18 cellular contexts compared by ENCODE assay signal in the genomic region with DNA sequence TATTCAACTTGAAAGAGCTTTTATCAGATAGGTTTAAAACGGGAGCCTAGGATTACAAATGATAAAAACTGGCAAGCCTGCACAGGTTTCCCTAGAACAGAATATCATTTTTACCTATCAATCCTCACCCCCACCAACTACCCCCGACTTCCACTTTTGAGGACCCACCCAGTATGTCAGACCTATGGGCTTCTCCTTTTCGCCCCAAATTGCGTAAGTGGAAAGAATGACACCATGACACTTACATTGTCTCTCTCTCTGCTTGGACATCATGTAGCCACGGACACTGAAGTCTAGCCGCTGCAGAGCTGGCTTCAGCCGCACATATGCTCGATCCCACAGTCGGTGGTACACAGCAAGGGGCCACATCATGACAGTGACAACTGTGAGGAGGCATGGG. TPM values are rescaled to one million over a fixed set of nuclear protein-coding genes. Genes with fewer than 3 reads are reported as not detected.
A peak's percentile ranks its signal among the peaks of the same experiment; 100 is the strongest.
DNase-seq lines count a peak whose midpoint lies in the region; ATAC-seq and TF ChIP-seq lines count a peak whose summit lies in the region.
"Had no signal": no experiment of that assay in that cellular context is flagged by ENCODE, and none has a peak within 500 bp of the region (broad histone marks: within the 10 kb centered on the region; RNA-seq: fewer than 3 reads in every experiment).

No MANE protein-coding gene starts in this region.

- peak; percentile 31 to 49 for DNase-seq in AML-193 (lab: John Stamatoyannopoulos, UW)
- peak in 1 of 2 experiments; percentile 73 for DNase-seq in HL-60 (ENCODE audit: low read depth in 1 of 2, low spot score in 1 of 2)
- DNase-seq in activated B cell treated with CpG ODN at 0.5 μM for 24 hours: no peak
- no peak for DNase-seq in neural progenitor cell (ENCODE audit: low spot score)
- no peak for DNase-seq in SK-N-DZ (ENCODE audit: low spot score)
- DNase-seq in activated CD4-positive, alpha-beta T cell treated with anti-CD3 and anti-CD28 coated beads, Interleukin-2, amount 50 U/mL, for 1 hour: no peak
- DNase-seq in A673 (ENCODE audit: low spot score): no peak
- DNase-seq: activated CD4-positive, alpha-beta T cell treated with anti-CD3 and anti-CD28 coated beads, Interleukin-2, amount 10 ng/mL, durations not matched to agents 24 days and 14 days; activated gamma-delta T cell treated with Interleukin-2 at 50 U/mL for 16 hours; CD4-positive, CD25-positive, alpha-beta regulatory T cell; endodermal cell; IMR-90; NCI-H1694; NCI-H2171 treated with DMSO at 0.1 percent for 48 hours; NCI-H524 treated with DMSO at 0.1 percent for 48 hours; T-cell had no signal

- H3K4me3 Mint-ChIP-seq in activated B cell treated with CpG ODN at 0.5 μM for 24 hours (no peak overlapping the region), neural progenitor cell (no peak overlapping the region)
- H3K4me3 Mint-ChIP-seq: activated CD4-positive, alpha-beta T cell treated with anti-CD3 and anti-CD28 coated beads, Interleukin-2, amount 10 ng/mL, durations not matched to agents 24 days and 14 days; CD4-positive, CD25-positive, alpha-beta regulatory T cell; endodermal cell; GM23338; T-cell had no signal

- intact Hi-C loops in activated B cell treated with CpG ODN at 0.5 μM for 24 hours (cut with micrococcal nuclease): no loop called here
- intact Hi-C loops in A673 (cut with micrococcal nuclease; ENCODE audit: unreplicated experiment): no loop called here

- no peaks in the 10 kb centered on the region for H3K36me3 ChIP-seq in neural progenitor cell
- H3K36me3 ChIP-seq in A673 (ENCODE audit: insufficient read depth, low read length, poor library complexity, severe bottlenecking): peaks cover 8% of the 10 kb centered on the region

- H3K4me3 ChIP-seq in HL-60 (replicated peaks; ENCODE audit: insufficient read depth, low read length) (no peak overlapping the region), neural progenitor cell (no peak overlapping the region), A673 (ENCODE audit: low read depth, low read length, poor library complexity, severe bottlenecking) (no peak overlapping the region)
- H3K4me3 ChIP-seq: GM23338 had no signal

- H3K9me3 ChIP-seq in neural progenitor cell (ENCODE audit: low read depth) (no peaks in the 10 kb centered on the region), A673 (ENCODE audit: low read depth, low read length, poor library complexity, severe bottlenecking) (no peaks in the 10 kb centered on the region)

- peak overlapping the region; percentile 46 for H3K27ac Mint-ChIP-seq in activated B cell treated with CpG ODN at 0.5 μM for 24 hours
- peak overlapping the region; percentile 31 for H3K27ac Mint-ChIP-seq in neural progenitor cell
- H3K27ac Mint-ChIP-seq: activated CD4-positive, alpha-beta T cell treated with anti-CD3 and anti-CD28 coated beads, Interleukin-2, amount 10 ng/mL, durations not matched to agents 24 days and 14 days; endodermal cell; GM23338; T-cell had no signal

- H4K20me1 ChIP-seq in neural progenitor cell (ENCODE audit: low read depth): peaks cover 2% of the 10 kb centered on the region

- H3K4me1 Mint-ChIP-seq in activated B cell treated with CpG ODN at 0.5 μM for 24 hours: peaks cover 31% of the 10 kb centered on the region
- no peaks in the 10 kb centered on the region for H3K4me1 Mint-ChIP-seq in neural progenitor cell
- H3K4me1 Mint-ChIP-seq: activated CD4-positive, alpha-beta T cell treated with anti-CD3 and anti-CD28 coated beads, Interleukin-2, amount 10 ng/mL, durations not matched to agents 24 days and 14 days; endodermal cell; GM23338 had no signal

- H3K9me3 Mint-ChIP-seq in activated B cell treated with CpG ODN at 0.5 μM for 24 hours (no peaks in the 10 kb centered on the region), neural progenitor cell (no peaks in the 10 kb centered on the region)
- H3K9me3 Mint-ChIP-seq: activated CD4-positive, alpha-beta T cell treated with anti-CD3 and anti-CD28 coated beads, Interleukin-2, amount 10 ng/mL, durations not matched to agents 24 days and 14 days; CD4-positive, CD25-positive, alpha-beta regulatory T cell; endodermal cell; GM23338; T-cell had no signal

- H3K79me2 ChIP-seq in neural progenitor cell (ENCODE audit: low read depth): no peaks in the 10 kb centered on the region

- no peak overlapping the region for H3K9ac ChIP-seq in neural progenitor cell

- TF ChIP-seq CTCF in HL-60 (IDR thresholded peaks at IDR 0.05; ENCODE audit: insufficient read depth, low read length) (no peak), activated B cell treated with CpG ODN at 0.5 μM for 24 hours (IDR thresholded peaks at IDR 0.05) (no peak), neural progenitor cell (IDR thresholded peaks at IDR 0.05) (no peak), A673 (conservative IDR thresholded peaks at IDR 0.05; ENCODE audit: low read depth, low read length) (no peak)

- H3K4me1 ChIP-seq in neural progenitor cell (no peaks in the 10 kb centered on the region), A673 (ENCODE audit: insufficient read depth, low read length, poor library complexity, severe bottlenecking) (no peaks in the 10 kb centered on the region)

- H3F3A ChIP-seq in neural progenitor cell (ENCODE audit: low read depth): peaks cover 6% of the 10 kb centered on the region

- CTCF ChIA-PET in activated B cell treated with CpG ODN at 0.5 μM for 24 hours (lab: Charles Lee) (interaction anchor here (1.2 kb wide), 1 partner anchor 179 kb away, joined by 3 read pairs; no protein-coding TSS in a partner anchor), A673 (lab: Charles Lee) (no interaction called here)

- peak overlapping the region; percentile 48 for H3K27ac ChIP-seq in HL-60 (replicated peaks)
- H3K27ac ChIP-seq in neural progenitor cell: no peak overlapping the region
- no peak overlapping the region for H3K27ac ChIP-seq in A673 (ENCODE audit: low read depth, low read length, poor library complexity, severe bottlenecking)

- no peak overlapping the region for H2AFZ ChIP-seq in neural progenitor cell (replicated peaks)
- H2AFZ ChIP-seq: GM23338 had no signal

- no TSS peak for BruUV-seq in A673 (replicated peaks; lab: Mats Ljungman, UMichigan)

- H3K36me3 Mint-ChIP-seq in activated B cell treated with CpG ODN at 0.5 μM for 24 hours (ENCODE audit: low read depth): peaks cover 93% of the 10 kb centered on the region
- H3K36me3 Mint-ChIP-seq in neural progenitor cell: peaks cover 23% of the 10 kb centered on the region

- ATAC-seq in activated B cell treated with CpG ODN at 0.5 μM for 24 hours (ENCODE audit: low read depth): no peak
- ATAC-seq in GM21723 (IDR thresholded peaks at IDR 0.05; ENCODE audit: unreplicated experiment): no peak
- ATAC-seq: GM23338, T-cell had no signal

- H3K27me3 Mint-ChIP-seq in activated B cell treated with CpG ODN at 0.5 μM for 24 hours: no peaks in the 10 kb centered on the region
- H3K27me3 Mint-ChIP-seq in neural progenitor cell (ENCODE audit: insufficient read depth, low read depth): no peaks in the 10 kb centered on the region
- H3K27me3 Mint-ChIP-seq: activated CD4-positive, alpha-beta T cell treated with anti-CD3 and anti-CD28 coated beads, Interleukin-2, amount 10 ng/mL, durations not matched to agents 24 days and 14 days; CD4-positive, CD25-positive, alpha-beta regulatory T cell; T-cell had no signal

- POLR2A ChIA-PET in activated B cell treated with CpG ODN at 0.5 μM for 24 hours (lab: Charles Lee): no interaction called here
- POLR2A ChIA-PET in A673 (lab: Charles Lee; ENCODE audit: low non-redundant PET): no interaction called here

- H3K4me2 ChIP-seq in neural progenitor cell: no peak overlapping the region
- H3K4me2 ChIP-seq: GM23338 had no signal

- H3K27me3 ChIP-seq in HL-60 (ENCODE audit: insufficient read depth, poor library complexity, severe bottlenecking) (no peaks in the 10 kb centered on the region), neural progenitor cell (no peaks in the 10 kb centered on the region), A673 (replicated peaks; ENCODE audit: insufficient read depth, low read depth, low read length, poor library complexity) (no peaks in the 10 kb centered on the region)

RNA-seq across cellular contexts. Expression of a gene that starts 7.4 kb away (rescaled TPM):
- total RNA-seq in activated B cell treated with CpG ODN at 0.5 μM for 24 hours (9.0 and 10.8 TPM in 2 replicates), neural progenitor cell (ENCODE audit: low replicate concordance) (22.8 and 23.7 TPM in 2 replicates), A673 (2021) (30.9 and 31.9 TPM in 2 replicates)
- polyA plus RNA-seq in SK-N-DZ (2014; cell fraction: cytosol; rRNA removed): 49.3 and 53.6 TPM in 2 replicates
- polyA plus RNA-seq in SK-N-DZ (2014; cell fraction: nucleus; rRNA removed): 83.5 and 85.1 TPM in 2 replicates

RNA-seq across cellular contexts. Expression of a gene that starts 18.0 kb away (rescaled TPM):
- total RNA-seq in activated B cell treated with CpG ODN at 0.5 μM for 24 hours (53.4 and 59.7 TPM in 2 replicates), neural progenitor cell (ENCODE audit: low replicate concordance) (15.8 and 21.3 TPM in 2 replicates), A673 (2021) (32.8 and 33.7 TPM in 2 replicates)
- 26.7 and 32.4 TPM in 2 replicates for polyA plus RNA-seq in SK-N-DZ (2014; cell fraction: cytosol; rRNA removed)
- 75.7 and 102 TPM in 2 replicates for polyA plus RNA-seq in SK-N-DZ (2014; cell fraction: nucleus; rRNA removed)

RNA-seq across cellular contexts. Expression of a gene that starts 22.9 kb away (rescaled TPM):
- total RNA-seq in activated B cell treated with CpG ODN at 0.5 μM for 24 hours (82.4 and 94.9 TPM in 2 replicates), neural progenitor cell (ENCODE audit: low replicate concordance) (6.1 and 21.6 TPM in 2 replicates), A673 (2021) (71.5 and 78.2 TPM in 2 replicates)
- 33.3 and 40.2 TPM in 2 replicates for polyA plus RNA-seq in SK-N-DZ (2014; cell fraction: cytosol; rRNA removed)
- polyA plus RNA-seq in SK-N-DZ (2014; cell fraction: nucleus; rRNA removed): 89.3 TPM in 2 replicates

RNA-seq across cellular contexts. Expression of a gene that starts 24.3 kb away (rescaled TPM):
- 60.0 and 63.5 TPM in 2 replicates for total RNA-seq in activated B cell treated with CpG ODN at 0.5 μM for 24 hours
- total RNA-seq in neural progenitor cell (ENCODE audit: low replicate concordance): 23.6 and 38.3 TPM in 2 replicates
- polyA plus RNA-seq in SK-N-DZ (2014; cell fraction: cytosol; rRNA removed): 55.2 and 70.6 TPM in 2 replicates
- 26.3 and 32.5 TPM in 2 replicates for polyA plus RNA-seq in SK-N-DZ (2014; cell fraction: nucleus; rRNA removed)
- 23.2 and 30.0 TPM in 2 replicates for total RNA-seq in A673 (2021)

RNA-seq across cellular contexts. Expression of a gene that starts 24.6 kb away (rescaled TPM):
- total RNA-seq in activated B cell treated with CpG ODN at 0.5 μM for 24 hours: 25.0 and 26.8 TPM in 2 replicates
- total RNA-seq in neural progenitor cell (ENCODE audit: low replicate concordance): 45.7 and 74.9 TPM in 2 replicates
- polyA plus RNA-seq in SK-N-DZ (2014; cell fraction: cytosol; rRNA removed): 131 and 152 TPM in 2 replicates
- polyA plus RNA-seq in SK-N-DZ (2014; cell fraction: nucleus; rRNA removed): 104 and 136 TPM in 2 replicates
- total RNA-seq in A673 (2021): 85.8 and 87.4 TPM in 2 replicates

Comparison
In these comparisons a context has a peak if more than half of its experiments do, and no peak if none do; other contexts are left out.
1. DNase-seq: peak in AML-193 (2 of 2); none in activated B cell treated with CpG ODN at 0.5 μM for 24 hours (single experiment), neural progenitor cell (single experiment), SK-N-DZ (single experiment), activated CD4-positive, alpha-beta T cell treated with anti-CD3 and anti-CD28 coated beads, Interleukin-2, amount 50 U/mL, for 1 hour (single experiment) and A673 (single experiment).